Comparison of ENCODE assay signal across 8 cellular contexts in genomic region chr22:46604306-46604690, GRCh38. TPM values are rescaled to one million over a fixed set of nuclear protein-coding genes. Genes with fewer than 3 reads are reported as not detected.
DNase-seq lines count a peak whose midpoint lies in the region; ATAC-seq lines count a peak whose summit lies in the region.

No MANE protein-coding gene starts in this region.

- no peaks in the 10 kb centered on the region for H3K9me3 Mint-ChIP-seq in activated CD4-positive, alpha-beta T cell treated with anti-CD3 and anti-CD28 coated beads, Interleukin-2, amount 10 ng/mL, durations not matched to agents 24 days and 14 days
- H3K9me3 Mint-ChIP-seq in stimulated activated naive B cell treated with anti-CD40 and anti-IgM and Interleukin-4, amounts not matched to agents 10 μg/mL and 1 μg/mL and 100 μg/mL, for 72 hours = no peaks in the 10 kb centered on the region

- peak overlapping the region; percentile 86 for H3K4me3 Mint-ChIP-seq in activated CD4-positive, alpha-beta T cell treated with anti-CD3 and anti-CD28 coated beads, Interleukin-2, amount 10 ng/mL, durations not matched to agents 24 days and 14 days
- peak overlapping the region; percentile 60 to 67 for H3K4me3 Mint-ChIP-seq in stimulated activated naive B cell treated with anti-CD40 and anti-IgM and Interleukin-4, amounts not matched to agents 10 μg/mL and 1 μg/mL and 100 μg/mL, for 72 hours

- peaks cover 4% of the 10 kb centered on the region for H3K36me3 Mint-ChIP-seq in activated CD4-positive, alpha-beta T cell treated with anti-CD3 and anti-CD28 coated beads, Interleukin-2, amount 10 ng/mL, durations not matched to agents 24 days and 14 days (ENCODE audit: low read depth)
- H3K36me3 Mint-ChIP-seq in stimulated activated naive B cell treated with anti-CD40 and anti-IgM and Interleukin-4, amounts not matched to agents 10 μg/mL and 1 μg/mL and 100 μg/mL, for 72 hours = peaks cover 7 to 26% of the 10 kb centered on the region in 2 donors

- DNase-seq in NCI-H1436 (lab: John Stamatoyannopoulos, UW) = peak; percentile 57
- DNase-seq in NCI-H1436 treated with DMSO at 0.1 percent for 48 hours (lab: John Stamatoyannopoulos, UW) = no peak
- DNase-seq in activated CD4-positive, alpha-beta T cell treated with anti-CD3 and anti-CD28 coated beads, Interleukin-2, amount 10 ng/mL, durations not matched to agents 24 days and 14 days = peak; percentile 90
- peak; percentile 47 for DNase-seq in left ventricle myocardium superior
- peak; percentile 66 for DNase-seq in stimulated activated naive B cell treated with anti-CD40 and anti-IgM and Interleukin-4, amounts not matched to agents 10 μg/mL and 1 μg/mL and 100 μg/mL, for 72 hours
- DNase-seq in SK-N-DZ (ENCODE audit: low spot score) = no peak
- no peak for DNase-seq in middle frontal gyrus (ENCODE audit: extremely low spot score, low spot score)

- H3K27ac Mint-ChIP-seq in activated CD4-positive, alpha-beta T cell treated with anti-CD3 and anti-CD28 coated beads, Interleukin-2, amount 10 ng/mL, durations not matched to agents 24 days and 14 days = peak overlapping the region; percentile 96
- H3K27ac Mint-ChIP-seq in stimulated activated naive B cell treated with anti-CD40 and anti-IgM and Interleukin-4, amounts not matched to agents 10 μg/mL and 1 μg/mL and 100 μg/mL, for 72 hours = peak overlapping the region; percentile 92

- ATAC-seq in left ventricle myocardium superior (peak; percentile 62), HG03196 (IDR thresholded peaks at IDR 0.05; ENCODE audit: unreplicated experiment) (no peak)
- ATAC-seq in stimulated activated naive B cell treated with anti-CD40 and anti-IgM and Interleukin-4, amounts not matched to agents 10 μg/mL and 1 μg/mL and 100 μg/mL, for 72 hours (replicated peaks) = peak; percentile 98 to 99

- no peaks in the 10 kb centered on the region for H3K27me3 Mint-ChIP-seq in activated CD4-positive, alpha-beta T cell treated with anti-CD3 and anti-CD28 coated beads, Interleukin-2, amount 10 ng/mL, durations not matched to agents 24 days and 14 days
- H3K27me3 Mint-ChIP-seq in stimulated activated naive B cell treated with anti-CD40 and anti-IgM and Interleukin-4, amounts not matched to agents 10 μg/mL and 1 μg/mL and 100 μg/mL, for 72 hours = no peaks in the 10 kb centered on the region

- H3K4me1 Mint-ChIP-seq in activated CD4-positive, alpha-beta T cell treated with anti-CD3 and anti-CD28 coated beads, Interleukin-2, amount 10 ng/mL, durations not matched to agents 24 days and 14 days = peaks cover 13% of the 10 kb centered on the region
- peaks cover 22 to 36% of the 10 kb centered on the region in 2 donors for H3K4me1 Mint-ChIP-seq in stimulated activated naive B cell treated with anti-CD40 and anti-IgM and Interleukin-4, amounts not matched to agents 10 μg/mL and 1 μg/mL and 100 μg/mL, for 72 hours

- intact Hi-C loops in activated CD4-positive, alpha-beta T cell treated with anti-CD3 and anti-CD28 coated beads, Interleukin-2, amount 10 ng/mL, durations not matched to agents 24 days and 14 days (cut with micrococcal nuclease) = loop anchor here (1.0 kb wide), 3 partner anchors 10 to 70 kb away; no protein-coding TSS in a partner anchor
- intact Hi-C loops in left ventricle myocardium superior (cut with micrococcal nuclease) = no loop called here

RNA-seq across cellular contexts. Expression of gene GRAMD4, which starts 15.9 kb away (rescaled TPM):
- total RNA-seq in activated CD4-positive, alpha-beta T cell treated with anti-CD3 and anti-CD28 coated beads, Interleukin-2, amount 10 ng/mL, durations not matched to agents 24 days and 14 days = 63.8 and 66.1 TPM in 2 replicates
- total RNA-seq in left ventricle myocardium superior = 94.0 TPM
- polyA plus RNA-seq in SK-N-DZ (2014; cell fraction: cytosol; rRNA removed) = 28.9 and 29.1 TPM in 2 replicates
- polyA plus RNA-seq in SK-N-DZ (2014; cell fraction: nucleus; rRNA removed) = 45.5 and 75.0 TPM in 2 replicates

Comparison
In these comparisons a context has a peak if more than half of its experiments do, and no peak if none do; other contexts are left out.
1. DNase-seq: peak in NCI-H1436 (single experiment), activated CD4-positive, alpha-beta T cell treated with anti-CD3 and anti-CD28 coated beads, Interleukin-2, amount 10 ng/mL, durations not matched to agents 24 days and 14 days (single experiment), left ventricle myocardium superior (single experiment) and stimulated activated naive B cell treated with anti-CD40 and anti-IgM and Interleukin-4, amounts not matched to agents 10 μg/mL and 1 μg/mL and 100 μg/mL, for 72 hours (single experiment); none in NCI-H1436 treated with DMSO at 0.1 percent for 48 hours (single experiment), SK-N-DZ (single experiment) and middle frontal gyrus (single experiment).